ENCODE assay signal across 1 cellular context in the genomic region with DNA sequence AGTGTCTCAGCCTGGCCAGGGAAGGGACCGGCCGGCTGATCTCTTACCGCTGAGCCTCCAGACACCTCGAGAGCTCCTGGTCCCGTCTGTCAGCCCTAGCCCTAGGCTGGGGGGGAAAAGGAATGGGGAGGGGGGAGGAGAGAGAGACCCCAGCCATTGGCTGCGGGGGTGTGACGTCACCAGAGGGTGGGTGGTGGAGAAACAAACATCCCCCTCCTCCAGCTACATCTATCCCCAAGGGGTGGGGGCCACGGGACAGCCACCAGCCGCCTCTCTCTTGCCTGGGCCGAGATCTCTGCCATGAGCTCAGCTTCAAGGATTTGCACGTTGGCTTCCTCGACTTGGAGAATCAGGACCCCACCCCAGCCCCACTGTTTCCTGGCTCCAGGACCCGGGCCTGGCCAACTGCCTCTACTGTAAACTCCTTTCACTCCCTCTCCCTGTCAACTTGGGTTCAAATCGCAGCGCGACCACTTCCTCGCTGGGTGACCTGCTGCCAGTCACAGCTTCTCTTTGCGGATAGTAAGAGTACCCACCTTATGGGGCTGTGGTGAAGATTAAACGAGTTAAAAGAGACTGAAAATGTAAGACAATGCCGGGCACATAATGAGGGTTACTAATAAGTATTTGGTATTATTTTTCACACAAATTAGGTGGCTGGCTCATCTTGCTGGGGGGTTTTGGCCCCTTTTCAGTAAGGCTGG.
TF ChIP-seq lines count a peak whose summit lies in the region.

Gene PRX (minus strand): TSS at position 88 of the 704 bp plus-strand sequence. CDS start 5,446 bp downstream, outside the sequence.

TF ChIP-seq in GM23338, 12 proteins besides CTCF, POLR2A, EP300 and RAD21 (continued from another document):
- TF ChIP-seq ZNF462 (CRISPR knock-in tag; IDR thresholded peaks at IDR 0.05) (no peak), STAT1 (IDR thresholded peaks at IDR 0.05; ENCODE audit: unreplicated experiment) (no peak), POLR2AphosphoS5 (IDR thresholded peaks at IDR 0.05; ENCODE audit: low read depth) (peak; percentile 47; the same call in 1 of the 2 replicates), ZNF331 (CRISPR knock-in tag; IDR thresholded peaks at IDR 0.05; ENCODE audit: low read depth) (no peak), EZH2phosphoT487 (IDR thresholded peaks at IDR 0.05; ENCODE audit: unreplicated experiment) (no peak), CREB1 (CRISPR knock-in tag; IDR thresholded peaks at IDR 0.05; ENCODE audit: low read depth) (peak; percentile 97)
- TF ChIP-seq, protein P1, sequence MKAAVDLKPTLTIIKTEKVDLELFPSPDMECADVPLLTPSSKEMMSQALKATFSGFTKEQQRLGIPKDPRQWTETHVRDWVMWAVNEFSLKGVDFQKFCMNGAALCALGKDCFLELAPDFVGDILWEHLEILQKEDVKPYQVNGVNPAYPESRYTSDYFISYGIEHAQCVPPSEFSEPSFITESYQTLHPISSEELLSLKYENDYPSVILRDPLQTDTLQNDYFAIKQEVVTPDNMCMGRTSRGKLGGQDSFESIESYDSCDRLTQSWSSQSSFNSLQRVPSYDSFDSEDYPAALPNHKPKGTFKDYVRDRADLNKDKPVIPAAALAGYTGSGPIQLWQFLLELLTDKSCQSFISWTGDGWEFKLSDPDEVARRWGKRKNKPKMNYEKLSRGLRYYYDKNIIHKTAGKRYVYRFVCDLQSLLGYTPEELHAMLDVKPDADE (IDR thresholded peaks at IDR 0.05) = no peak
- TF ChIP-seq, protein P2, sequence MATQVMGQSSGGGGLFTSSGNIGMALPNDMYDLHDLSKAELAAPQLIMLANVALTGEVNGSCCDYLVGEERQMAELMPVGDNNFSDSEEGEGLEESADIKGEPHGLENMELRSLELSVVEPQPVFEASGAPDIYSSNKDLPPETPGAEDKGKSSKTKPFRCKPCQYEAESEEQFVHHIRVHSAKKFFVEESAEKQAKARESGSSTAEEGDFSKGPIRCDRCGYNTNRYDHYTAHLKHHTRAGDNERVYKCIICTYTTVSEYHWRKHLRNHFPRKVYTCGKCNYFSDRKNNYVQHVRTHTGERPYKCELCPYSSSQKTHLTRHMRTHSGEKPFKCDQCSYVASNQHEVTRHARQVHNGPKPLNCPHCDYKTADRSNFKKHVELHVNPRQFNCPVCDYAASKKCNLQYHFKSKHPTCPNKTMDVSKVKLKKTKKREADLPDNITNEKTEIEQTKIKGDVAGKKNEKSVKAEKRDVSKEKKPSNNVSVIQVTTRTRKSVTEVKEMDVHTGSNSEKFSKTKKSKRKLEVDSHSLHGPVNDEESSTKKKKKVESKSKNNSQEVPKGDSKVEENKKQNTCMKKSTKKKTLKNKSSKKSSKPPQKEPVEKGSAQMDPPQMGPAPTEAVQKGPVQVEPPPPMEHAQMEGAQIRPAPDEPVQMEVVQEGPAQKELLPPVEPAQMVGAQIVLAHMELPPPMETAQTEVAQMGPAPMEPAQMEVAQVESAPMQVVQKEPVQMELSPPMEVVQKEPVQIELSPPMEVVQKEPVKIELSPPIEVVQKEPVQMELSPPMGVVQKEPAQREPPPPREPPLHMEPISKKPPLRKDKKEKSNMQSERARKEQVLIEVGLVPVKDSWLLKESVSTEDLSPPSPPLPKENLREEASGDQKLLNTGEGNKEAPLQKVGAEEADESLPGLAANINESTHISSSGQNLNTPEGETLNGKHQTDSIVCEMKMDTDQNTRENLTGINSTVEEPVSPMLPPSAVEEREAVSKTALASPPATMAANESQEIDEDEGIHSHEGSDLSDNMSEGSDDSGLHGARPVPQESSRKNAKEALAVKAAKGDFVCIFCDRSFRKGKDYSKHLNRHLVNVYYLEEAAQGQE (IDR thresholded peaks at IDR 0.05; ENCODE audit: unreplicated experiment) = no peak
TF ChIP-seq in GM23338: peak in this region for 2.
